In the genomic region with DNA sequence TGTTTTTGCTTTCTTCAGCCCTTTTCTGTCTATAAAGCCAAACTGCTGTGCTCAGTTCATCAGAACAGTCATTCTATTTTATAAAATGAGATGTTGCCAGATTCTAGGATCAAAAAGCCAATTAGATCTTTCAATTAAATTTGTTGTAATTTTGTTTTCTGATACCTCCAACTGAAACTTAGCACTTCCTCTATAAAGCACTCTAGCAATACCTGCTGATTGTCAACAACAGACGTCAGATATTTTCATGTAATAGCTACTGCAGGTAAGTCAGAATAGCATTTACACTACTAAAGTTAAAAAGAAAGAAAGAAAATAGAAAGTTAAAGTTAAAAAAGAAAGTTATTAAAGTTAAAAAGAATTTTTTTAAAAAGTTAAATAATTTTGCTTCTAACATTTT, we compare ENCODE assay signal across 1 cellular context.
TF ChIP-seq lines count a peak whose summit lies in the region.

No MANE protein-coding gene starts in this region.

TF ChIP-seq in WTC11, 78 proteins besides CTCF, POLR2A, EP300 and RAD21 (continued from another document):
- TF ChIP-seq, protein P1, sequence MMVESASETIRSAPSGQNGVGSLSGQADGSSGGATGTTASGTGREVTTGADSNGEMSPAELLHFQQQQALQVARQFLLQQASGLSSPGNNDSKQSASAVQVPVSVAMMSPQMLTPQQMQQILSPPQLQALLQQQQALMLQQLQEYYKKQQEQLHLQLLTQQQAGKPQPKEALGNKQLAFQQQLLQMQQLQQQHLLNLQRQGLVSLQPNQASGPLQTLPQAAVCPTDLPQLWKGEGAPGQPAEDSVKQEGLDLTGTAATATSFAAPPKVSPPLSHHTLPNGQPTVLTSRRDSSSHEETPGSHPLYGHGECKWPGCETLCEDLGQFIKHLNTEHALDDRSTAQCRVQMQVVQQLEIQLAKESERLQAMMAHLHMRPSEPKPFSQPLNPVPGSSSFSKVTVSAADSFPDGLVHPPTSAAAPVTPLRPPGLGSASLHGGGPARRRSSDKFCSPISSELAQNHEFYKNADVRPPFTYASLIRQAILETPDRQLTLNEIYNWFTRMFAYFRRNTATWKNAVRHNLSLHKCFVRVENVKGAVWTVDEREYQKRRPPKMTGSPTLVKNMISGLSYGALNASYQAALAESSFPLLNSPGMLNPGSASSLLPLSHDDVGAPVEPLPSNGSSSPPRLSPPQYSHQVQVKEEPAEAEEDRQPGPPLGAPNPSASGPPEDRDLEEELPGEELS (CRISPR knock-in tag; IDR thresholded peaks at IDR 0.05), result no peak
- TF ChIP-seq, protein P2, sequence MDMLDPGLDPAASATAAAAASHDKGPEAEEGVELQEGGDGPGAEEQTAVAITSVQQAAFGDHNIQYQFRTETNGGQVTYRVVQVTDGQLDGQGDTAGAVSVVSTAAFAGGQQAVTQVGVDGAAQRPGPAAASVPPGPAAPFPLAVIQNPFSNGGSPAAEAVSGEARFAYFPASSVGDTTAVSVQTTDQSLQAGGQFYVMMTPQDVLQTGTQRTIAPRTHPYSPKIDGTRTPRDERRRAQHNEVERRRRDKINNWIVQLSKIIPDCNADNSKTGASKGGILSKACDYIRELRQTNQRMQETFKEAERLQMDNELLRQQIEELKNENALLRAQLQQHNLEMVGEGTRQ (CRISPR knock-in tag; IDR thresholded peaks at IDR 0.05), result no peak
- TF ChIP-seq SMAD3 (CRISPR knock-in tag; IDR thresholded peaks at IDR 0.05; ENCODE audit: borderline replicate concordance) (no peak), ESRRA (CRISPR knock-in tag; IDR thresholded peaks at IDR 0.05; ENCODE audit: borderline replicate concordance) (no peak)
- TF ChIP-seq, protein P3, sequence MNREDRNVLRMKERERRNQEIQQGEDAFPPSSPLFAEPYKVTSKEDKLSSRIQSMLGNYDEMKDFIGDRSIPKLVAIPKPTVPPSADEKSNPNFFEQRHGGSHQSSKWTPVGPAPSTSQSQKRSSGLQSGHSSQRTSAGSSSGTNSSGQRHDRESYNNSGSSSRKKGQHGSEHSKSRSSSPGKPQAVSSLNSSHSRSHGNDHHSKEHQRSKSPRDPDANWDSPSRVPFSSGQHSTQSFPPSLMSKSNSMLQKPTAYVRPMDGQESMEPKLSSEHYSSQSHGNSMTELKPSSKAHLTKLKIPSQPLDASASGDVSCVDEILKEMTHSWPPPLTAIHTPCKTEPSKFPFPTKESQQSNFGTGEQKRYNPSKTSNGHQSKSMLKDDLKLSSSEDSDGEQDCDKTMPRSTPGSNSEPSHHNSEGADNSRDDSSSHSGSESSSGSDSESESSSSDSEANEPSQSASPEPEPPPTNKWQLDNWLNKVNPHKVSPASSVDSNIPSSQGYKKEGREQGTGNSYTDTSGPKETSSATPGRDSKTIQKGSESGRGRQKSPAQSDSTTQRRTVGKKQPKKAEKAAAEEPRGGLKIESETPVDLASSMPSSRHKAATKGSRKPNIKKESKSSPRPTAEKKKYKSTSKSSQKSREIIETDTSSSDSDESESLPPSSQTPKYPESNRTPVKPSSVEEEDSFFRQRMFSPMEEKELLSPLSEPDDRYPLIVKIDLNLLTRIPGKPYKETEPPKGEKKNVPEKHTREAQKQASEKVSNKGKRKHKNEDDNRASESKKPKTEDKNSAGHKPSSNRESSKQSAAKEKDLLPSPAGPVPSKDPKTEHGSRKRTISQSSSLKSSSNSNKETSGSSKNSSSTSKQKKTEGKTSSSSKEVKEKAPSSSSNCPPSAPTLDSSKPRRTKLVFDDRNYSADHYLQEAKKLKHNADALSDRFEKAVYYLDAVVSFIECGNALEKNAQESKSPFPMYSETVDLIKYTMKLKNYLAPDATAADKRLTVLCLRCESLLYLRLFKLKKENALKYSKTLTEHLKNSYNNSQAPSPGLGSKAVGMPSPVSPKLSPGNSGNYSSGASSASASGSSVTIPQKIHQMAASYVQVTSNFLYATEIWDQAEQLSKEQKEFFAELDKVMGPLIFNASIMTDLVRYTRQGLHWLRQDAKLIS (CRISPR knock-in tag; IDR thresholded peaks at IDR 0.05; ENCODE audit: borderline replicate concordance), result no peak
- TF ChIP-seq, protein P4, sequence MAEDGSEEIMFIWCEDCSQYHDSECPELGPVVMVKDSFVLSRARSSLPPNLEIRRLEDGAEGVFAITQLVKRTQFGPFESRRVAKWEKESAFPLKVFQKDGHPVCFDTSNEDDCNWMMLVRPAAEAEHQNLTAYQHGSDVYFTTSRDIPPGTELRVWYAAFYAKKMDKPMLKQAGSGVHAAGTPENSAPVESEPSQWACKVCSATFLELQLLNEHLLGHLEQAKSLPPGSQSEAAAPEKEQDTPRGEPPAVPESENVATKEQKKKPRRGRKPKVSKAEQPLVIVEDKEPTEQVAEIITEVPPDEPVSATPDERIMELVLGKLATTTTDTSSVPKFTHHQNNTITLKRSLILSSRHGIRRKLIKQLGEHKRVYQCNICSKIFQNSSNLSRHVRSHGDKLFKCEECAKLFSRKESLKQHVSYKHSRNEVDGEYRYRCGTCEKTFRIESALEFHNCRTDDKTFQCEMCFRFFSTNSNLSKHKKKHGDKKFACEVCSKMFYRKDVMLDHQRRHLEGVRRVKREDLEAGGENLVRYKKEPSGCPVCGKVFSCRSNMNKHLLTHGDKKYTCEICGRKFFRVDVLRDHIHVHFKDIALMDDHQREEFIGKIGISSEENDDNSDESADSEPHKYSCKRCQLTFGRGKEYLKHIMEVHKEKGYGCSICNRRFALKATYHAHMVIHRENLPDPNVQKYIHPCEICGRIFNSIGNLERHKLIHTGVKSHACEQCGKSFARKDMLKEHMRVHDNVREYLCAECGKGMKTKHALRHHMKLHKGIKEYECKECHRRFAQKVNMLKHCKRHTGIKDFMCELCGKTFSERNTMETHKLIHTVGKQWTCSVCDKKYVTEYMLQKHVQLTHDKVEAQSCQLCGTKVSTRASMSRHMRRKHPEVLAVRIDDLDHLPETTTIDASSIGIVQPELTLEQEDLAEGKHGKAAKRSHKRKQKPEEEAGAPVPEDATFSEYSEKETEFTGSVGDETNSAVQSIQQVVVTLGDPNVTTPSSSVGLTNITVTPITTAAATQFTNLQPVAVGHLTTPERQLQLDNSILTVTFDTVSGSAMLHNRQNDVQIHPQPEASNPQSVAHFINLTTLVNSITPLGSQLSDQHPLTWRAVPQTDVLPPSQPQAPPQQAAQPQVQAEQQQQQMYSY (CRISPR knock-in tag; IDR thresholded peaks at IDR 0.05), result no peak
TF ChIP-seq in WTC11: peak in this region for 0.
